Comparison of ENCODE assay signal across 19 cellular contexts in the genomic region with DNA sequence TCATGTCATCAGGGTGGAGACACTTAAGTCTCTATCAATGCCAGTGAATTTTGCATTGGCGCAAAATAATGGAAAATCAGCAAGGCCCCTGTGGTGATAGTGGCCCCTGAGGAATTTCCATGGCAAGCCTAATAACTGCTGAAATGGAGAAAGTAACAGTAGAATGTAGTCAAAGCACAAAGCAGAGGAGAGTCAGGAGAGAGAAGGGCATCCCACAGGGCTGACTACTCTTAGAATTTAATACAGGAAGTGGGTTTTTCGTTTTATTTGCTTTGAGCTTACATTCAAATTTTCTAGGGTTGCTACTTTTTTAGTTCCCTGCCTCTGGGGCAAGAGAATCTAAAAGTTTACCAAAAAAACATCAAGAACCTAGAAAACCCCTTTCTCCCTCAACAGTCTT. TPM values are rescaled to one million over a fixed set of nuclear protein-coding genes. Genes with fewer than 3 reads are reported as not detected.
A peak's percentile ranks its signal among the peaks of the same experiment; 100 is the strongest.
DNase-seq lines count a peak whose midpoint lies in the region; ATAC-seq, FAIRE-seq and TF ChIP-seq lines count a peak whose summit lies in the region.
"Had no signal": no experiment of that assay in that cellular context is flagged by ENCODE, and none has a peak within 500 bp of the region (broad histone marks: within the 10 kb centered on the region; RNA-seq: fewer than 3 reads in every experiment).

No MANE protein-coding gene starts in this region.

- H3K27ac ChIP-seq in OCI-LY3 (ENCODE audit: low read length) = peak overlapping the region; percentile 23; the same call in 1 of the 2 replicates
- H3K27ac ChIP-seq in K562 (ENCODE audit: extremely low read depth, low read depth, low read length) = no peak overlapping the region
- H3K27ac ChIP-seq: right lobe of liver, SJSA1 had no signal

- FAIRE-seq in K562 (lab: Jason Lieb, UNC) = peak; percentile 29
- FAIRE-seq: D721Med had no signal

- TF ChIP-seq CTCF in OCI-LY3 (IDR thresholded peaks at IDR 0.05; ENCODE audit: low read depth, low read length) = no peak
- TF ChIP-seq CTCF in K562 (IDR thresholded peaks at IDR 0.05 in 2 of 3, conservative IDR thresholded peaks at IDR 0.05 in 1 of 3; ENCODE audit: insufficient read depth in 2 of 3, low read depth in 1 of 3, low read length in 3 of 3) = no peak

- H3K36me3 ChIP-seq in OCI-LY3 (replicated peaks; ENCODE audit: low read depth, low read length) (peaks cover 27% of the 10 kb centered on the region), K562 (ENCODE audit: control insufficient read depth, insufficient read depth, low read length) (peaks cover 93% of the 10 kb centered on the region)

- H3K9me3 ChIP-seq in OCI-LY3 (ENCODE audit: insufficient read depth, low read length) = no peaks in the 10 kb centered on the region
- no peaks in the 10 kb centered on the region for H3K9me3 ChIP-seq in K562 (replicated peaks; ENCODE audit: control insufficient read depth, insufficient read depth, low read depth, low read length)
- H3K9me3 ChIP-seq: right lobe of liver, SJSA1 had no signal

- CTCF ChIA-PET in activated naive CD4-positive, alpha-beta T cell treated with anti-CD3 and anti-CD28 coated beads, Interleukin-2, amount 10 ng/mL, durations not matched to agents 7 days and 5 days (lab: Charles Lee) = interaction anchor here (1.1 to 1.2 kb wide), 2 partner anchors 11 to 232 kb away, joined by 3 read pairs; no protein-coding TSS in a partner anchor
- CTCF ChIA-PET in K562 (lab: Yijun Ruan, JAX; ENCODE audit: low intra/inter-chr PET ratio) = no interaction called here

- H3K27ac Mint-ChIP-seq in activated naive CD4-positive, alpha-beta T cell treated with anti-CD3 and anti-CD28 coated beads, Interleukin-2, amount 10 ng/mL, durations not matched to agents 7 days and 5 days = peak overlapping the region; percentile 81
- peak overlapping the region; percentile 59 to 74 for H3K27ac Mint-ChIP-seq in stimulated activated naive CD8-positive, alpha-beta T cell treated with anti-CD3 and anti-CD28 coated beads, Interleukin-15, amount 100 ng/mL, for 72 hours

- H3K79me2 ChIP-seq in OCI-LY3 (ENCODE audit: low read length) = no peaks in the 10 kb centered on the region
- no peaks in the 10 kb centered on the region; the same call in 1 of the 3 replicates for H3K79me2 ChIP-seq in K562 (ENCODE audit: control insufficient read depth, insufficient read depth, low read length)

- no peaks in the 10 kb centered on the region for H3K9me1 ChIP-seq in K562 (ENCODE audit: control insufficient read depth, insufficient read depth, low read length)

- H3K4me2 ChIP-seq in OCI-LY3 (ENCODE audit: low read length) = no peak overlapping the region
- H3K4me2 ChIP-seq in K562 (ENCODE audit: insufficient read depth, low read length) = no peak overlapping the region

- H4K20me1 ChIP-seq in OCI-LY3 (ENCODE audit: insufficient read depth, low read length) = no peaks in the 10 kb centered on the region
- no peaks in the 10 kb centered on the region for H4K20me1 ChIP-seq in K562 (replicated peaks; ENCODE audit: control insufficient read depth, insufficient read depth, low read length)

- no peak for DNase-seq in activated naive CD4-positive, alpha-beta T cell treated with anti-CD3 and anti-CD28 coated beads, Interleukin-2, amount 10 ng/mL, durations not matched to agents 7 days and 5 days
- DNase-seq in activated naive CD4-positive, alpha-beta T cell treated with anti-CD3 and anti-CD28 coated beads, Interleukin-2, amount 50 U/mL, for 16 hours = no peak
- DNase-seq in K562 (ENCODE audit: extremely low read depth in 1 of 4, low spot score in 3 of 4) (no peak), OCI-M2 (lab: John Stamatoyannopoulos, UW; ENCODE audit: unreplicated experiment) (no peak), NCI-H2227 (lab: John Stamatoyannopoulos, UW; ENCODE audit: unreplicated experiment) (no peak)
- no peak for DNase-seq in stimulated activated naive CD8-positive, alpha-beta T cell treated with anti-CD3 and anti-CD28 coated beads, Interleukin-15, amount 100 ng/mL, for 72 hours
- DNase-seq: effector CD4-positive, alpha-beta T cell; kidney; MV-4-11; NCI-H2081 treated with DMSO at 0.1 percent for 48 hours; NCI-H524 treated with DMSO at 0.1 percent for 48 hours; occipital lobe; right lobe of liver; stimulated activated CD4-positive, alpha-beta T cell treated with anti-CD3 and anti-CD28 coated beads, Interleukin-1b, Interleukin-23, amount 100 ng/mL, for 48 hours; substantia nigra had no signal

- H3K4me1 ChIP-seq in OCI-LY3 (ENCODE audit: low read length) (peaks cover 8% of the 10 kb centered on the region), K562 (replicated peaks in 1 of 2; ENCODE audit: control insufficient read depth in 2 of 2, insufficient read depth in 2 of 2, low read length in 2 of 2) (no peaks in the 10 kb centered on the region)
- H3K4me1 ChIP-seq: right lobe of liver, SJSA1 had no signal

- H3K9ac ChIP-seq in OCI-LY3 (ENCODE audit: low read length) = no peak overlapping the region
- H3K9ac ChIP-seq in K562 (ENCODE audit: insufficient read depth in 1 of 2, low read depth in 2 of 2, low read length in 2 of 2) = no peak overlapping the region

- no peak for ATAC-seq in K562
- no peak for ATAC-seq in stimulated activated naive CD8-positive, alpha-beta T cell treated with anti-CD3 and anti-CD28 coated beads, Interleukin-15, amount 100 ng/mL, for 72 hours
- no peak for ATAC-seq in HG02870 (IDR thresholded peaks at IDR 0.05; ENCODE audit: unreplicated experiment)
- ATAC-seq: right lobe of liver had no signal

- intact Hi-C loops in K562 (cut with micrococcal nuclease) = loop anchor here (10.0 kb wide), 1 partner anchor 610 kb away; no protein-coding TSS in a partner anchor

- H3K4me3 Mint-ChIP-seq in activated naive CD4-positive, alpha-beta T cell treated with anti-CD3 and anti-CD28 coated beads, Interleukin-2, amount 10 ng/mL, durations not matched to agents 7 days and 5 days = no peak overlapping the region
- H3K4me3 Mint-ChIP-seq in stimulated activated naive CD8-positive, alpha-beta T cell treated with anti-CD3 and anti-CD28 coated beads, Interleukin-15, amount 100 ng/mL, for 72 hours = no peak overlapping the region

- no peak for TF ChIP-seq EP300 in K562 (IDR thresholded peaks at IDR 0.05; ENCODE audit: low read length)

- no peak for TF ChIP-seq RAD21 in K562 (CRISPR knock-in tag; conservative IDR thresholded peaks at IDR 0.05 in 1 of 2, IDR thresholded peaks at IDR 0.05 in 1 of 2)

- BruUV-seq in K562 (replicated peaks; lab: Mats Ljungman, UMichigan) = no TSS peak

- H3K9me3 Mint-ChIP-seq in activated naive CD4-positive, alpha-beta T cell treated with anti-CD3 and anti-CD28 coated beads, Interleukin-2, amount 10 ng/mL, durations not matched to agents 7 days and 5 days = no peaks in the 10 kb centered on the region
- no peaks in the 10 kb centered on the region for H3K9me3 Mint-ChIP-seq in stimulated activated naive CD8-positive, alpha-beta T cell treated with anti-CD3 and anti-CD28 coated beads, Interleukin-15, amount 100 ng/mL, for 72 hours

- H3K36me3 Mint-ChIP-seq in activated naive CD4-positive, alpha-beta T cell treated with anti-CD3 and anti-CD28 coated beads, Interleukin-2, amount 10 ng/mL, durations not matched to agents 7 days and 5 days = peaks cover 51% of the 10 kb centered on the region

- H3K4me3 ChIP-seq in OCI-LY3 (ENCODE audit: low read length) (no peak overlapping the region), K562 (no peak overlapping the region)
- H3K4me3 ChIP-seq: right lobe of liver, SJSA1 had no signal

- TF ChIP-seq POLR2A in K562 (conservative IDR thresholded peaks at IDR 0.05) = no peak

- H3K27me3 ChIP-seq in OCI-LY3 (ENCODE audit: low read depth, low read length) (no peaks in the 10 kb centered on the region), K562 (ENCODE audit: control insufficient read depth in 2 of 2, insufficient read depth in 2 of 2, low read length in 2 of 2) (no peaks in the 10 kb centered on the region)
- H3K27me3 ChIP-seq: right lobe of liver, SJSA1 had no signal

- in situ Hi-C loops in K562 (cut with MboI) = no loop called here

- peaks cover 18% of the 10 kb centered on the region for H3K4me1 Mint-ChIP-seq in activated naive CD4-positive, alpha-beta T cell treated with anti-CD3 and anti-CD28 coated beads, Interleukin-2, amount 10 ng/mL, durations not matched to agents 7 days and 5 days
- peaks cover 18% of the 10 kb centered on the region for H3K4me1 Mint-ChIP-seq in stimulated activated naive CD8-positive, alpha-beta T cell treated with anti-CD3 and anti-CD28 coated beads, Interleukin-15, amount 100 ng/mL, for 72 hours

- POLR2A ChIA-PET in K562 (lab: Yijun Ruan, JAX) = interaction anchor here (1.5 kb wide), 2 partner anchors 9 to 18 kb away, joined by 3 to 4 read pairs; no protein-coding TSS in a partner anchor

- 83% methylated on average over 2 of the region's 2 CpGs for WGBS in K562 (ENCODE audit: insufficient coverage, low coverage, missing lambda C conversion rate)

- no peaks in the 10 kb centered on the region for H3K27me3 Mint-ChIP-seq in activated naive CD4-positive, alpha-beta T cell treated with anti-CD3 and anti-CD28 coated beads, Interleukin-2, amount 10 ng/mL, durations not matched to agents 7 days and 5 days
- H3K27me3 Mint-ChIP-seq in stimulated activated naive CD8-positive, alpha-beta T cell treated with anti-CD3 and anti-CD28 coated beads, Interleukin-15, amount 100 ng/mL, for 72 hours = no peaks in the 10 kb centered on the region

- H2AFZ ChIP-seq in OCI-LY3 (ENCODE audit: low read depth, low read length) = no peak overlapping the region
- H2AFZ ChIP-seq in K562 (ENCODE audit: low read depth, low read length) = no peak overlapping the region

RNA-seq across cellular contexts. Expression of a gene that starts 39.0 kb away (rescaled TPM):
- 46.8 and 66.2 TPM in 2 replicates for total RNA-seq in K562 (2011; cell fraction: chromatin; rRNA removed; ENCODE audit: low replicate concordance)
- total RNA-seq in K562 (2011; cell fraction: nucleolus; rRNA removed) = 32.0 and 35.4 TPM in 2 replicates
- 50.6 and 71.3 TPM in 2 replicates for total RNA-seq in K562 (2011; cell fraction: nucleoplasm; rRNA removed)
- total RNA-seq in K562 (2014; rRNA removed) (133 and 168 TPM in 2 replicates), K562 (2014; rRNA removed; fragmentation: Illumina TruSeq; extraction: Trizol) (188 and 204 TPM in 2 replicates), K562 (2015; rRNA removed; fragmentation: Illumina TruSeq; extraction: Trizol) (163 and 167 TPM in 2 replicates), K562 (2021) (146 and 159 TPM in 2 replicates)
- polyA plus RNA-seq in K562 (2011; rRNA removed) (140 and 155 TPM in 2 replicates), K562 (2014; fragmentation: Illumina TruSeq; extraction: Trizol) (222 and 244 TPM in 2 replicates), K562 (2014; fragmentation: Nextera tagmentation; extraction: Ambion mirVana) (100 to 1,000 TPM; 251 to 316 TPM), K562 (2014; rRNA removed) (137 and 173 TPM in 2 replicates)
- 65.1 and 82.4 TPM in 2 replicates for polyA plus RNA-seq in K562 (2011; cell fraction: cytosol; rRNA removed)
- 52.4 and 74.8 TPM in 2 replicates for polyA plus RNA-seq in K562 (2011; cell fraction: nucleus; rRNA removed)
- 130 and 147 TPM in 2 replicates for polyA plus RNA-seq in K562 (2012)
- 77.1 and 82.6 TPM in 2 replicates for polyA minus RNA-seq in K562 (2011; rRNA and poly(A)+ RNA removed)
- polyA minus RNA-seq in K562 (2011; cell fraction: cytosol; rRNA and poly(A)+ RNA removed) = 80.0 and 90.3 TPM in 2 replicates
- polyA minus RNA-seq in K562 (2011; cell fraction: nucleus; rRNA and poly(A)+ RNA removed) = 16.7 and 29.4 TPM in 2 replicates

RNA-seq across cellular contexts. Expression of a gene that starts 39.4 kb away (rescaled TPM):
- total RNA-seq in K562 (2011; cell fraction: chromatin; rRNA removed; ENCODE audit: low replicate concordance) = 32.4 and 48.1 TPM in 2 replicates
- 19.8 and 24.7 TPM in 2 replicates for total RNA-seq in K562 (2011; cell fraction: nucleolus; rRNA removed)
- total RNA-seq in K562 (2011; cell fraction: nucleoplasm; rRNA removed) = 20.9 and 23.6 TPM in 2 replicates
- total RNA-seq in K562 (2014; rRNA removed) (41.1 and 41.4 TPM in 2 replicates), K562 (2014; rRNA removed; fragmentation: Illumina TruSeq; extraction: Trizol) (57.0 and 64.3 TPM in 2 replicates), K562 (2015; rRNA removed; fragmentation: Illumina TruSeq; extraction: Trizol) (48.7 and 52.6 TPM in 2 replicates), K562 (2021) (43.7 and 44.0 TPM in 2 replicates)
- polyA plus RNA-seq in K562 (2011; rRNA removed) (58.5 and 71.5 TPM in 2 replicates), K562 (2014; fragmentation: Illumina TruSeq; extraction: Trizol) (45.7 and 48.8 TPM in 2 replicates), K562 (2014; fragmentation: Nextera tagmentation; extraction: Ambion mirVana) (10 to 100 TPM; 38.9 to 70.3 TPM), K562 (2014; rRNA removed) (45.7 and 48.4 TPM in 2 replicates)
- 17.1 and 33.8 TPM in 2 replicates for polyA plus RNA-seq in K562 (2011; cell fraction: cytosol; rRNA removed)
- polyA plus RNA-seq in K562 (2011; cell fraction: nucleus; rRNA removed) = 37.1 and 45.7 TPM in 2 replicates
- 42.1 and 43.9 TPM in 2 replicates for polyA plus RNA-seq in K562 (2012)
- polyA minus RNA-seq in K562 (2011; rRNA and poly(A)+ RNA removed) = 78.8 and 85.3 TPM in 2 replicates
- polyA minus RNA-seq in K562 (2011; cell fraction: cytosol; rRNA and poly(A)+ RNA removed) = 22.1 and 26.2 TPM in 2 replicates
- polyA minus RNA-seq in K562 (2011; cell fraction: nucleus; rRNA and poly(A)+ RNA removed) = 21.3 and 34.0 TPM in 2 replicates
